23 cellular contexts compared by ENCODE assay signal in genomic region chr20:50723672-50724071, GRCh38. TPM values are rescaled to one million over a fixed set of nuclear protein-coding genes. Genes with fewer than 3 reads are reported as not detected.
A peak's percentile ranks its signal among the peaks of the same experiment; 100 is the strongest.
DNase-seq lines count a peak whose midpoint lies in the region; ATAC-seq, FAIRE-seq and TF ChIP-seq lines count a peak whose summit lies in the region.
"Had no signal": no experiment of that assay in that cellular context is flagged by ENCODE, and none has a peak within 500 bp of the region (broad histone marks: within the 10 kb centered on the region; RNA-seq: fewer than 3 reads in every experiment).

No MANE protein-coding gene starts in this region.

- intact Hi-C loops in PC-9 (cut with micrococcal nuclease; ENCODE audit: unreplicated experiment) (no loop called here), gastrocnemius medialis (cut with DNase I; ENCODE audit: low total_unique reads) (loop anchor here (2.0 kb wide), 1 partner anchor 21 kb away; no protein-coding TSS in a partner anchor)

- H3K27me3 ChIP-seq in PC-9 (ENCODE audit: insufficient read depth, low read depth) (no peaks in the 10 kb centered on the region), gastrocnemius medialis (no peaks in the 10 kb centered on the region)
- H3K27me3 ChIP-seq: SJSA1 had no signal

- H3K36me3 ChIP-seq in PC-9 (ENCODE audit: low read depth) = no peaks in the 10 kb centered on the region
- H3K36me3 ChIP-seq in gastrocnemius medialis = no peaks in the 10 kb centered on the region
- H3K36me3 ChIP-seq: SJSA1 had no signal

- FAIRE-seq in A549 (lab: Jason Lieb, UNC) = no peak
- FAIRE-seq: GM19239 had no signal

- 85% methylated on average over 9 of the region's 9 CpGs for WGBS in A549 (ENCODE audit: missing lambda C conversion rate)

- no peak for TF ChIP-seq RAD21 in A549 (conservative IDR thresholded peaks at IDR 0.05 in 1 of 2, IDR thresholded peaks at IDR 0.05 in 1 of 2)

- no peaks in the 10 kb centered on the region for H3K79me2 ChIP-seq in PC-9 (ENCODE audit: low read depth)

- no peak for TF ChIP-seq EP300 in A549 (IDR thresholded peaks at IDR 0.05)

- no peaks in the 10 kb centered on the region for H4K20me1 ChIP-seq in PC-9 (ENCODE audit: insufficient read depth)

- H3K9me2 ChIP-seq in PC-9 (ENCODE audit: insufficient read depth) = no peaks in the 10 kb centered on the region

- no peak overlapping the region for H2AFZ ChIP-seq in PC-9

- POLR2A ChIA-PET in A549 (lab: Yijun Ruan, JAX) (no interaction called here), PC-9 (lab: Charles Lee; ENCODE audit: unreplicated experiment) (no interaction called here)

- H3K9me3 ChIP-seq in A549 (no peaks in the 10 kb centered on the region), PC-9 (ENCODE audit: insufficient read depth, low read depth) (no peaks in the 10 kb centered on the region), gastrocnemius medialis (no peaks in the 10 kb centered on the region)
- H3K9me3 ChIP-seq: SJSA1 had no signal

- in situ Hi-C loops in gastrocnemius medialis (cut with MboI; ENCODE audit: low sequenced_read_pairs in 4 of 4) = no loop called here

- TF ChIP-seq CTCF in A549 (IDR thresholded peaks at IDR 0.05) (no peak), PC-9 (conservative IDR thresholded peaks at IDR 0.05) (no peak), gastrocnemius medialis (IDR thresholded peaks at IDR 0.05 in 4 of 5, conservative IDR thresholded peaks at IDR 0.05 in 1 of 5) (no peak)

- peak overlapping the region; percentile 89 to 96; a peak in 5 of 6 replicates for H3K27ac ChIP-seq in A549
- H3K27ac ChIP-seq in PC-9 = peak overlapping the region; percentile 71; the same call in 1 of the 2 replicates
- H3K27ac ChIP-seq in gastrocnemius medialis = peak overlapping the region in 3 of 4 donors; percentile 87 to 95 (median 87)
- H3K27ac ChIP-seq: SJSA1 had no signal

- DNase-seq in A549 (ENCODE audit: low read depth in 1 of 2, low spot score in 1 of 2) (no peak), PC-9 (no peak), left lobe of liver (ENCODE audit: low spot score) (peak; percentile 11), gastrocnemius medialis (no peak), epidermal melanocyte (ENCODE audit: insufficient read length, low spot score) (no peak), pons (ENCODE audit: low spot score) (no peak)
- DNase-seq: ACHN; AML-193; DMS53; H7; KBM-7; NCI-H1436; NCI-H2029; NCI-H2171; NCI-H446; NK-92 treated with Interleukin-12 subunit alpha and Interleukin-12 subunit beta, amount 100 ng/mL, for 24 hours; RPMI8226 had no signal

- H3K4me1 ChIP-seq in A549 (peaks cover 51% of the 10 kb centered on the region), PC-9 (replicated peaks; ENCODE audit: insufficient read depth) (peaks cover 49% of the 10 kb centered on the region), gastrocnemius medialis (peaks cover 14 to 37% of the 10 kb centered on the region in 2 donors)

- no TSS peak for BruUV-seq in PC-9 (replicated peaks; lab: Mats Ljungman, UMichigan)

- TF ChIP-seq POLR2A in A549 (IDR thresholded peaks at IDR 0.05; ENCODE audit: low read length) (no peak), gastrocnemius medialis (IDR thresholded peaks at IDR 0.05) (no peak)

- ATAC-seq in A549 = no peak
- no peak for ATAC-seq in left lobe of liver
- no peak for ATAC-seq in gastrocnemius medialis
- ATAC-seq in GM21447 (IDR thresholded peaks at IDR 0.05; ENCODE audit: unreplicated experiment) = no peak
- no peak for ATAC-seq in GM21526 (IDR thresholded peaks at IDR 0.05; ENCODE audit: low FRiP score, unreplicated experiment)

- CTCF ChIA-PET in A549 (lab: Yijun Ruan, JAX) = interaction anchor here (1.0 to 3.8 kb wide), 9 partner anchors 10 to 131 kb away, joined by 3 to 20 read pairs (median 7); no protein-coding TSS in a partner anchor
- CTCF ChIA-PET in PC-9 (lab: Charles Lee) = no interaction called here

- H3F3A ChIP-seq in PC-9 (ENCODE audit: insufficient read depth, low read depth) = peaks cover 64% of the 10 kb centered on the region

- no peak overlapping the region for H3K4me3 ChIP-seq in A549
- no peak overlapping the region for H3K4me3 ChIP-seq in PC-9
- H3K4me3 ChIP-seq in gastrocnemius medialis = no peak overlapping the region
- H3K4me3 ChIP-seq: SJSA1 had no signal

- H3K4me2 ChIP-seq in A549 = no peak overlapping the region
- peak overlapping the region; percentile 64; the same call in 1 of the 2 replicates for H3K4me2 ChIP-seq in PC-9

TF ChIP-seq in A549, 52 proteins besides CTCF, POLR2A, EP300 and RAD21:
- TF ChIP-seq HOXB13 (CRISPR knock-in tag; IDR thresholded peaks at IDR 0.05; ENCODE audit: low read depth) = no peak
- no peak for TF ChIP-seq JUNB (IDR thresholded peaks at IDR 0.05)
- TF ChIP-seq ZNF302 (CRISPR knock-in tag; IDR thresholded peaks at IDR 0.05) = no peak
- TF ChIP-seq MAFK (IDR thresholded peaks at IDR 0.05; ENCODE audit: partially characterized antibody) = no peak
- TF ChIP-seq HOXB5 (CRISPR knock-in tag; IDR thresholded peaks at IDR 0.05) = no peak
- TF ChIP-seq MYC (IDR thresholded peaks at IDR 0.05; ENCODE audit: borderline replicate concordance, low read length) = no peak
- TF ChIP-seq FOXS1 (CRISPR knock-in tag; IDR thresholded peaks at IDR 0.05) = no peak
- no peak for TF ChIP-seq ZC3H11A (IDR thresholded peaks at IDR 0.05)
- no peak for TF ChIP-seq REST (IDR thresholded peaks at IDR 0.05)
- no peak for TF ChIP-seq MAZ (IDR thresholded peaks at IDR 0.05; ENCODE audit: borderline replicate concordance, low read depth, low read length)
- no peak for TF ChIP-seq NPAS2 (CRISPR knock-in tag; IDR thresholded peaks at IDR 0.05; ENCODE audit: borderline replicate concordance)
- TF ChIP-seq SMC3 (IDR thresholded peaks at IDR 0.05) = no peak
- no peak for TF ChIP-seq EHMT2 (IDR thresholded peaks at IDR 0.05; ENCODE audit: low read depth)
- no peak for TF ChIP-seq TFCP2L1 (CRISPR knock-in tag; IDR thresholded peaks at IDR 0.05)
- TF ChIP-seq GATA3 (IDR thresholded peaks at IDR 0.05; ENCODE audit: borderline replicate concordance) = no peak
- TF ChIP-seq TP53 (CRISPR knock-in tag; IDR thresholded peaks at IDR 0.05) = no peak
- TF ChIP-seq, protein P1, sequence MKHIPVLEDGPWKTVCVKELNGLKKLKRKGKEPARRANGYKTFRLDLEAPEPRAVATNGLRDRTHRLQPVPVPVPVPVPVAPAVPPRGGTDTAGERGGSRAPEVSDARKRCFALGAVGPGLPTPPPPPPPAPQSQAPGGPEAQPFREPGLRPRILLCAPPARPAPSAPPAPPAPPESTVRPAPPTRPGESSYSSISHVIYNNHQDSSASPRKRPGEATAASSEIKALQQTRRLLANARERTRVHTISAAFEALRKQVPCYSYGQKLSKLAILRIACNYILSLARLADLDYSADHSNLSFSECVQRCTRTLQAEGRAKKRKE (CRISPR knock-in tag; IDR thresholded peaks at IDR 0.05; ENCODE audit: low read depth) = no peak
- TF ChIP-seq NFE2L2 (conservative IDR thresholded peaks at IDR 0.05; ENCODE audit: low read length) = no peak
- no peak for TF ChIP-seq HDAC2 (IDR thresholded peaks at IDR 0.05)
- no peak for TF ChIP-seq MAX (IDR thresholded peaks at IDR 0.05)

RNA-seq across cellular contexts. Expression of gene PARD6B, which starts 7.7 kb away (rescaled TPM):
- polyA plus RNA-seq in A549 (2011; rRNA removed) (6.2 and 6.4 TPM in 2 replicates), A549 (2017; fragmentation: RNase III; extraction: RNeasy Plus Mini Kit Qiagen cat#74134 plus additional on column Dnase treatment) (2.7 to 3.1 TPM (median 2.8 TPM) in 3 replicates)
- polyA plus RNA-seq in A549 (2012; cell fraction: cytosol; rRNA removed) = 1.6 and 1.7 TPM in 2 replicates
- 1.3 and 1.7 TPM in 2 replicates for polyA plus RNA-seq in A549 (2012; cell fraction: nucleus; rRNA removed)
- polyA minus RNA-seq in A549 (2011; rRNA and poly(A)+ RNA removed) = 11.1 and 11.2 TPM in 2 replicates
- total RNA-seq in PC-9 (2021) (52.2 and 80.3 TPM in 2 replicates), left lobe of liver (10.9 TPM), gastrocnemius medialis (10 to 100 TPM in 1 of 4 donors, 1 to 10 TPM in 2, under 1 TPM in 1; 0.72 to 15.3 (median 2.3) TPM)

RNA-seq across cellular contexts. Expression of gene RIPOR3, which starts 32.3 kb away (rescaled TPM):
- polyA plus RNA-seq in A549 (2011; rRNA removed) (0.03 TPM in 1 of 2 replicates, not detected in the other), A549 (2017; fragmentation: RNase III; extraction: RNeasy Plus Mini Kit Qiagen cat#74134 plus additional on column Dnase treatment) (0.05 to 0.06 TPM in 2 of 3 replicates, not detected in the other)
- polyA plus RNA-seq in A549 (2012; cell fraction: cytosol; rRNA removed) = 0.03 and 0.07 TPM in 2 replicates
- polyA plus RNA-seq in A549 (2012; cell fraction: nucleus; rRNA removed) = 0.09 and 0.19 TPM in 2 replicates
- polyA minus RNA-seq in A549 (2011; rRNA and poly(A)+ RNA removed) = 0.05 TPM in 1 of 2 replicates, not detected in the other
- total RNA-seq in PC-9 (2021) (4.1 and 6.3 TPM in 2 replicates), left lobe of liver (20.1 TPM), gastrocnemius medialis (10 to 100 TPM in 1 of 4 donors, 1 to 10 TPM in 3; 5.3 to 12.5 (median 8.2) TPM)
- total RNA-seq: HT1080 had no signal
- polyA plus RNA-seq: CD14-positive monocyte had no signal
